In genomic region chr1:6260433-6260934, GRCh38 we compare ENCODE assay signal across 8 cellular contexts. TPM values are rescaled to one million over a fixed set of nuclear protein-coding genes. Genes with fewer than 3 reads are reported as not detected.
DNase-seq lines count a peak whose midpoint lies in the region; ATAC-seq, FAIRE-seq and TF ChIP-seq lines count a peak whose summit lies in the region.

No MANE protein-coding gene starts in this region.

- TF ChIP-seq POLR2A in esophagus muscularis mucosa (IDR thresholded peaks at IDR 0.05; ENCODE audit: low read depth), result no peak

- 2% methylated on average over 20 of the region's 61 CpGs for WGBS in esophagus muscularis mucosa
- 3 to 4% methylated on average over 30 to 61 of the region's 61 CpGs for WGBS in pancreas, 2 donors

- peak; percentile 57 to 63 for ATAC-seq in activated T-cell treated with anti-CD3 and anti-CD28 coated beads, Interleukin-2, amount 50 U/mL, for 72 hours (replicated peaks in 1 of 2)
- ATAC-seq in pancreas, result peak in 3 of 4 donors; percentile 7 to 16 (median 12)
- ATAC-seq in GM21723 (IDR thresholded peaks at IDR 0.05; ENCODE audit: unreplicated experiment), result no peak

- TF ChIP-seq CTCF in esophagus muscularis mucosa (IDR thresholded peaks at IDR 0.05), result no peak
- TF ChIP-seq CTCF in pancreas (IDR thresholded peaks at IDR 0.05), result no peak

- H3K9me3 ChIP-seq in esophagus muscularis mucosa, result no peaks in the 10 kb centered on the region
- no peaks in the 10 kb centered on the region for H3K9me3 ChIP-seq in pancreas

- H3K4me3 ChIP-seq in esophagus muscularis mucosa (peak overlapping the region; percentile 64 to 74 (median 66)), pancreas (peak overlapping the region; percentile 12 to 55 (median 32))

- H3K4me3 Mint-ChIP-seq in activated T-cell treated with anti-CD3 and anti-CD28 coated beads, Interleukin-2, amount 50 U/mL, for 72 hours, result peak overlapping the region in 1 of 2 donors; percentile 61

- no peaks in the 10 kb centered on the region for H3K9me3 Mint-ChIP-seq in activated T-cell treated with anti-CD3 and anti-CD28 coated beads, Interleukin-2, amount 50 U/mL, for 72 hours

- H3K4me1 Mint-ChIP-seq in activated T-cell treated with anti-CD3 and anti-CD28 coated beads, Interleukin-2, amount 50 U/mL, for 72 hours (ENCODE audit: low read depth), result peaks cover 4% of the 10 kb centered on the region

- intact Hi-C loops in esophagus muscularis mucosa (cut with DNase I), result no loop called here
- intact Hi-C loops in pancreas (cut with DNase I), result no loop called here

- H3K27ac ChIP-seq in esophagus muscularis mucosa (replicated peaks in 1 of 4), result peak overlapping the region; percentile 56 to 83 (median 70)
- no peak overlapping the region for H3K27ac ChIP-seq in pancreas

- H3K36me3 ChIP-seq in esophagus muscularis mucosa (no peaks in the 10 kb centered on the region), pancreas (no peaks in the 10 kb centered on the region)

- no peak overlapping the region for H3K27ac Mint-ChIP-seq in activated T-cell treated with anti-CD3 and anti-CD28 coated beads, Interleukin-2, amount 50 U/mL, for 72 hours

- H3K4me1 ChIP-seq in esophagus muscularis mucosa (peaks cover 33 to 57% (median 49%) of the 10 kb centered on the region in 4 donors), pancreas (no peaks in the 10 kb centered on the region)

- FAIRE-seq in pancreas (lab: Jason Lieb, UNC), result no peak

- TF ChIP-seq EP300 in esophagus muscularis mucosa (IDR thresholded peaks at IDR 0.05), result no peak

- H3K27me3 ChIP-seq in esophagus muscularis mucosa (peaks cover 4 to 65% (median 13%) of the 10 kb centered on the region in 4 donors), pancreas (no peaks in the 10 kb centered on the region)

- no peaks in the 10 kb centered on the region for H3K36me3 Mint-ChIP-seq in activated T-cell treated with anti-CD3 and anti-CD28 coated beads, Interleukin-2, amount 50 U/mL, for 72 hours (ENCODE audit: insufficient read depth in 2 of 2)

- peaks cover 18% of the 10 kb centered on the region for H3K27me3 Mint-ChIP-seq in activated T-cell treated with anti-CD3 and anti-CD28 coated beads, Interleukin-2, amount 50 U/mL, for 72 hours (ENCODE audit: low read depth)

- DNase-seq in activated T-cell treated with anti-CD3 and anti-CD28 coated beads, Interleukin-2, amount 50 U/mL, for 72 hours, result peak; percentile 26 to 27
- no peak for DNase-seq in activated T-cell treated with anti-CD3 and anti-CD28 coated beads, Interleukin-2, amount 50 U/mL, for 1 hour
- DNase-seq in OCI-M1 (lab: John Stamatoyannopoulos, UW) (peak; percentile 30), esophagus muscularis mucosa (ENCODE audit: extremely low spot score) (no peak), pancreas (peak in 2 of 6 donors; percentile 44 to 65), kidney tubule cell (ENCODE audit: low spot score) (no peak), cerebellar cortex (ENCODE audit: low spot score) (no peak)

RNA-seq across cellular contexts. Expression of gene GPR153, which starts 0.4 kb away (rescaled TPM):
- 1 to 10 TPM in 1 of 2 donors, under 1 TPM in 1; 0.62 to 1.6 TPM for total RNA-seq in activated T-cell treated with anti-CD3 and anti-CD28 coated beads, Interleukin-2, amount 50 U/mL, for 72 hours
- 10 to 100 TPM in 2 of 4 donors, 1 to 10 TPM in 2; 5.5 to 11.0 (median 9.3) TPM for total RNA-seq in esophagus muscularis mucosa
- total RNA-seq in pancreas, result 1 to 10 TPM in 2 of 6 donors, under 1 TPM in 4; 0.19 to 5.1 (median 0.78) TPM
- polyA plus RNA-seq in pancreas, result 1 to 10 TPM in 1 of 2 donors, under 1 TPM in 1; 0.99 to 1.0 TPM

RNA-seq across cellular contexts. Expression of gene HES3, which starts 16.5 kb away (rescaled TPM):
- not detected for total RNA-seq in activated T-cell treated with anti-CD3 and anti-CD28 coated beads, Interleukin-2, amount 50 U/mL, for 72 hours
- total RNA-seq in esophagus muscularis mucosa, result not detected
- not detected for total RNA-seq in pancreas
- polyA plus RNA-seq in pancreas, result not detected

RNA-seq across cellular contexts. Expression of gene ICMT, which starts 24.7 kb away (rescaled TPM):
- total RNA-seq in activated T-cell treated with anti-CD3 and anti-CD28 coated beads, Interleukin-2, amount 50 U/mL, for 72 hours, result 10 to 100 TPM; 39.5 to 46.9 TPM
- total RNA-seq in esophagus muscularis mucosa, result 10 to 100 TPM; 60.0 to 89.5 (median 77.8) TPM
- total RNA-seq in pancreas, result 10 to 100 TPM; 13.4 to 26.4 (median 21.5) TPM
- 10 to 100 TPM in 1 of 2 donors, 1 to 10 TPM in 1; 8.3 to 16.0 TPM for polyA plus RNA-seq in pancreas

RNA-seq across cellular contexts. Expression of gene RNF207, which starts 54.6 kb away (rescaled TPM):
- 10 to 100 TPM in 1 of 2 donors, 1 to 10 TPM in 1; 9.5 to 14.9 TPM for total RNA-seq in activated T-cell treated with anti-CD3 and anti-CD28 coated beads, Interleukin-2, amount 50 U/mL, for 72 hours
- total RNA-seq in esophagus muscularis mucosa (10 to 100 TPM; 10.8 to 43.2 (median 20.2) TPM), pancreas (10 to 100 TPM in 5 of 6 donors, 1 to 10 TPM in 1; 7.1 to 21.6 (median 12.5) TPM)
- polyA plus RNA-seq in pancreas, result 10 to 100 TPM; 26.2 to 52.8 TPM

Comparison
In these comparisons a context has a peak if more than half of its experiments do, and no peak if none do; other contexts are left out.
1. DNase-seq: peak in activated T-cell treated with anti-CD3 and anti-CD28 coated beads, Interleukin-2, amount 50 U/mL, for 72 hours (2 of 2) and OCI-M1 (single experiment); none in activated T-cell treated with anti-CD3 and anti-CD28 coated beads, Interleukin-2, amount 50 U/mL, for 1 hour (single experiment), esophagus muscularis mucosa (single experiment), kidney tubule cell (single experiment) and cerebellar cortex (single experiment).
2. H3K27ac ChIP-seq: peak in esophagus muscularis mucosa (4 of 4); none in pancreas (0 of 4).